1 cellular context compared by ENCODE assay signal in genomic region chr5:149452007-149452664, GRCh38.
A peak's percentile ranks its signal among the peaks of the same experiment; 100 is the strongest.
TF ChIP-seq lines count a peak whose summit lies in the region.

No MANE protein-coding gene starts in this region.

TF ChIP-seq in K562, 482 proteins besides CTCF, POLR2A, EP300 and RAD21 (continued from another document and continues in another):
- TF ChIP-seq CTCFL (IDR thresholded peaks at IDR 0.05; ENCODE audit: borderline replicate concordance, insufficient read depth, low read depth, low read length, poor library complexity, severe bottlenecking) (no peak), ZNF592 (IDR thresholded peaks at IDR 0.05) (peak; percentile 90), JUN (IDR thresholded peaks at IDR 0.05; ENCODE audit: borderline replicate concordance, low read depth, low read length) (peak; percentile 24; the same call in 1 of the 2 replicates), JUN (CRISPR knock-in tag; IDR thresholded peaks at IDR 0.05; ENCODE audit: borderline replicate concordance) (no peak), HSF4 (CRISPR knock-in tag; IDR thresholded peaks at IDR 0.05; ENCODE audit: borderline replicate concordance) (no peak), FIP1L1 (IDR thresholded peaks at IDR 0.05; ENCODE audit: low read depth, low read length, poor library complexity, severe bottlenecking) (no peak), NONO (IDR thresholded peaks at IDR 0.05; ENCODE audit: low read depth in 2 of 2, low read length in 1 of 2) (no peak), ZNF133 (CRISPR knock-in tag; IDR thresholded peaks at IDR 0.05) (no peak), NELFE (IDR thresholded peaks at IDR 0.05; ENCODE audit: insufficient read depth, insufficient read length) (no peak), SRSF9 (IDR thresholded peaks at IDR 0.05; ENCODE audit: borderline replicate concordance, low read depth, low read length) (no peak), SNIP1 (IDR thresholded peaks at IDR 0.05; ENCODE audit: low read depth) (no peak), DPF2 (IDR thresholded peaks at IDR 0.05) (peak; percentile 86), NCOA4 (IDR thresholded peaks at IDR 0.05; ENCODE audit: partially characterized antibody) (peak; percentile 75), ZNF212 (CRISPR knock-in tag; IDR thresholded peaks at IDR 0.05) (no peak), MAZ (CRISPR knock-in tag; conservative IDR thresholded peaks at IDR 0.05 in 1 of 2, IDR thresholded peaks at IDR 0.05 in 1 of 2) (peak; percentile 47 to 54; a peak in 2 of 4 replicates), JUND (IDR thresholded peaks at IDR 0.05; ENCODE audit: borderline replicate concordance, low read depth, low read length) (peak; percentile 40; the same call in 1 of the 2 replicates), JUND (tag; IDR thresholded peaks at IDR 0.05; ENCODE audit: borderline replicate concordance, low read depth, low read length) (peak; percentile 69; the same call in 2 of the 3 replicates), SMARCA4 (IDR thresholded peaks at IDR 0.05) (peak; percentile 82), ZNF586 (CRISPR knock-in tag; conservative IDR thresholded peaks at IDR 0.05) (no peak), HNRNPK (IDR thresholded peaks at IDR 0.05; ENCODE audit: low read depth, low read length, poor library complexity, severe bottlenecking) (no peak), ZNF518B (CRISPR knock-in tag; IDR thresholded peaks at IDR 0.05) (no peak), RERE (CRISPR knock-in tag; IDR thresholded peaks at IDR 0.05; ENCODE audit: borderline replicate concordance) (no peak), RAD51 (IDR thresholded peaks at IDR 0.05; ENCODE audit: borderline replicate concordance, low read depth) (no peak; the same call in 1 of the 2 replicates), NFIC (IDR thresholded peaks at IDR 0.05) (peak; percentile 41), BMI1 (IDR thresholded peaks at IDR 0.05; ENCODE audit: low read length) (no peak), RCOR1 (IDR thresholded peaks at IDR 0.05; ENCODE audit: borderline replicate concordance in 1 of 2, low read depth in 2 of 2, low read length in 2 of 2) (peak; percentile 67 to 95; a peak in 3 of 4 replicates), KDM4B (IDR thresholded peaks at IDR 0.05; ENCODE audit: borderline replicate concordance in 2 of 2, low read depth in 1 of 2) (no peak), PURB (CRISPR knock-in tag; IDR thresholded peaks at IDR 0.05; ENCODE audit: low read depth) (no peak), THRAP3 (IDR thresholded peaks at IDR 0.05; ENCODE audit: borderline replicate concordance) (no peak)
- TF ChIP-seq, protein P1, sequence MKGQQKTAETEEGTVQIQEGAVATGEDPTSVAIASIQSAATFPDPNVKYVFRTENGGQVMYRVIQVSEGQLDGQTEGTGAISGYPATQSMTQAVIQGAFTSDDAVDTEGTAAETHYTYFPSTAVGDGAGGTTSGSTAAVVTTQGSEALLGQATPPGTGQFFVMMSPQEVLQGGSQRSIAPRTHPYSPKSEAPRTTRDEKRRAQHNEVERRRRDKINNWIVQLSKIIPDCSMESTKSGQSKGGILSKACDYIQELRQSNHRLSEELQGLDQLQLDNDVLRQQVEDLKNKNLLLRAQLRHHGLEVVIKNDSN (CRISPR knock-in tag; IDR thresholded peaks at IDR 0.05), result no peak; the same call in 1 of the 2 replicates
- TF ChIP-seq, protein P2, sequence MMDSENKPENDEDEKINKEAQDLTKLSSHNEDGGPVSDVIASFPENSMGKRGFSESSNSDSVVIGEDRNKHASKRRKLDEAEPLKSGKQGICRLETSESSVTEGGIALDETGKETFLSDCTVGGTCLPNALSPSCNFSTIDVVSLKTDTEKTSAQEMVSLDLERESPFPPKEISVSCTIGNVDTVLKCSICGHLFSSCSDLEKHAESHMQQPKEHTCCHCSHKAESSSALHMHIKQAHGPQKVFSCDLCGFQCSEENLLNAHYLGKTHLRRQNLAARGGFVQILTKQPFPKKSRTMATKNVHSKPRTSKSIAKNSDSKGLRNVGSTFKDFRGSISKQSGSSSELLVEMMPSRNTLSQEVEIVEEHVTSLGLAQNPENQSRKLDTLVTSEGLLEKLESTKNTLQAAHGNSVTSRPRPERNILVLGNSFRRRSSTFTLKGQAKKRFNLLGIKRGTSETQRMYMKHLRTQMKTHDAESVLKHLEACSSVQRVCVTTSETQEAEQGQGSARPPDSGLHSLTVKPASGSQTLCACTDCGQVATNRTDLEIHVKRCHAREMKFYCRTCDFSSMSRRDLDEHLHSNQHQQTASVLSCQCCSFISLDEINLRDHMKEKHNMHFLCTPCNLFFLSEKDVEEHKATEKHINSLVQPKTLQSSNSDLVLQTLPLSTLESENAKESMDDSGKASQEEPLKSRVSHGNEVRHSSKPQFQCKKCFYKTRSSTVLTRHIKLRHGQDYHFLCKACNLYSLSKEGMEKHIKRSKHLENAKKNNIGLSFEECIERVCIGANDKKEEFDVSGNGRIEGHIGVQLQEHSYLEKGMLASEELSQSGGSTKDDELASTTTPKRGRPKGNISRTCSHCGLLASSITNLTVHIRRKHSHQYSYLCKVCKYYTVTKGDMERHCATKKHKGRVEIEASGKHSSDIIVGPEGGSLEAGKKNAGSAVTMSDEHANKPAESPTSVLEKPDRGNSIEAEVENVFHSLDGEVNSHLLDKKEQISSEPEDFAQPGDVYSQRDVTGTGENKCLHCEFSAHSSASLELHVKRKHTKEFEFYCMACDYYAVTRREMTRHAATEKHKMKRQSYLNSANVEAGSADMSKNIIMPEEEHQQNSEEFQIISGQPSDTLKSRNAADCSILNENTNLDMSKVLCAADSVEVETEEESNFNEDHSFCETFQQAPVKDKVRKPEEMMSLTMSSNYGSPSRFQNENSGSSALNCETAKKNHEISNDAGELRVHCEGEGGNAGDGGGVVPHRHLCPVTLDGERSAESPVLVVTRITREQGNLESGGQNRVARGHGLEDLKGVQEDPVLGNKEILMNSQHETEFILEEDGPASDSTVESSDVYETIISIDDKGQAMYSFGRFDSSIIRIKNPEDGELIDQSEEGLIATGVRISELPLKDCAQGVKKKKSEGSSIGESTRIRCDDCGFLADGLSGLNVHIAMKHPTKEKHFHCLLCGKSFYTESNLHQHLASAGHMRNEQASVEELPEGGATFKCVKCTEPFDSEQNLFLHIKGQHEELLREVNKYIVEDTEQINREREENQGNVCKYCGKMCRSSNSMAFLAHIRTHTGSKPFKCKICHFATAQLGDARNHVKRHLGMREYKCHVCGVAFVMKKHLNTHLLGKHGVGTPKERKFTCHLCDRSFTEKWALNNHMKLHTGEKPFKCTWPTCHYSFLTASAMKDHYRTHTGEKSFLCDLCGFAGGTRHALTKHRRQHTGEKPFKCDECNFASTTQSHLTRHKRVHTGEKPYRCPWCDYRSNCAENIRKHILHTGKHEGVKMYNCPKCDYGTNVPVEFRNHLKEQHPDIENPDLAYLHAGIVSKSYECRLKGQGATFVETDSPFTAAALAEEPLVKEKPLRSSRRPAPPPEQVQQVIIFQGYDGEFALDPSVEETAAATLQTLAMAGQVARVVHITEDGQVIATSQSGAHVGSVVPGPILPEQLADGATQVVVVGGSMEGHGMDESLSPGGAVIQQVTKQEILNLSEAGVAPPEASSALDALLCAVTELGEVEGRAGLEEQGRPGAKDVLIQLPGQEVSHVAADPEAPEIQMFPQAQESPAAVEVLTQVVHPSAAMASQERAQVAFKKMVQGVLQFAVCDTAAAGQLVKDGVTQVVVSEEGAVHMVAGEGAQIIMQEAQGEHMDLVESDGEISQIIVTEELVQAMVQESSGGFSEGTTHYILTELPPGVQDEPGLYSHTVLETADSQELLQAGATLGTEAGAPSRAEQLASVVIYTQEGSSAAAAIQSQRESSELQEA (IDR thresholded peaks at IDR 0.05; ENCODE audit: low read depth), result no peak
- TF ChIP-seq, protein P3, sequence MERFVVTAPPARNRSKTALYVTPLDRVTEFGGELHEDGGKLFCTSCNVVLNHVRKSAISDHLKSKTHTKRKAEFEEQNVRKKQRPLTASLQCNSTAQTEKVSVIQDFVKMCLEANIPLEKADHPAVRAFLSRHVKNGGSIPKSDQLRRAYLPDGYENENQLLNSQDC (CRISPR knock-in tag; IDR thresholded peaks at IDR 0.05), result no peak
